9 cellular contexts compared by ENCODE assay signal in the genomic region with DNA sequence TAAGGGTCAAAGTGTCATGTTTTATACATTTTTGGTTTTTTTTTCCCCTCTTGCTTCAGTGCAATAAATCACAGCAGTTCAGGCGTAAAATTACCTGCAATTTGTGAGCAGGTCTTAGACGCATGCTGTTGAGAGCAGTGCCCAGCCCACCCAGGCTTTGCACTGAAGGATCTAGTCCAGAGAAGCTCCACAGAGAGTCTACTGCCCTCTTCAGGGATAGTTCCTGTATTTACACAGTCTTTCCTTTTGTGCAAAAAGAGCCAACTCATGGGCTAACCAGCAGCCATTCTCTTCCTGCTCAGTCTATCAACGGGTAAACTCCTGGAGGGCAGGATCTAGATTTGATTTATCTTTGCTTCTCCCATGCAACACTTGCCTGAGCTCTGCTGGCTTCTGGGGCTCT.
A peak's percentile ranks its signal among the peaks of the same experiment; 100 is the strongest.
DNase-seq lines count a peak whose midpoint lies in the region; ATAC-seq and TF ChIP-seq lines count a peak whose summit lies in the region.
"Had no signal": no experiment of that assay in that cellular context is flagged by ENCODE, and none has a peak within 500 bp of the region (broad histone marks: within the 10 kb centered on the region; RNA-seq: fewer than 3 reads in every experiment).

No MANE protein-coding gene starts in this region.

- no peak overlapping the region for H3K27ac ChIP-seq in RWPE2 (ENCODE audit: poor library complexity, severe bottlenecking)
- H3K27ac ChIP-seq: SK-N-MC had no signal

- H3K27me3 ChIP-seq in RWPE2 (ENCODE audit: insufficient read depth, poor library complexity, severe bottlenecking): no peaks in the 10 kb centered on the region

- H3K9me3 ChIP-seq in RWPE2 (ENCODE audit: severe bottlenecking): no peaks in the 10 kb centered on the region

- DNase-seq in AG09319 (ENCODE audit: extremely low read depth, low read depth): no peak
- DNase-seq in RWPE2 (ENCODE audit: low spot score): no peak
- peak; percentile 33 for DNase-seq in germinal center (ENCODE audit: low spot score)
- no peak for DNase-seq in DMS114 treated with DMSO at 0.1 percent for 48 hours (lab: John Stamatoyannopoulos, UW; ENCODE audit: unreplicated experiment)
- DNase-seq in mesenteric fat pad (ENCODE audit: low spot score): no peak
- DNase-seq in superior temporal gyrus (ENCODE audit: extremely low spot score): no peak
- DNase-seq in Ammon's horn (ENCODE audit: low spot score): no peak

- ATAC-seq in GM19351 (IDR thresholded peaks at IDR 0.05; ENCODE audit: unreplicated experiment): peak; percentile 70
- 0 out of 3 replicates have a peak, but pooled peaks have one; percentile 27 for ATAC-seq in RWPE2 (ENCODE audit: low read depth)

- H3K4me1 ChIP-seq in RWPE2 (ENCODE audit: insufficient read depth, poor library complexity, severe bottlenecking): peaks cover 3% of the 10 kb centered on the region

- TF ChIP-seq CTCF in AG09319 (IDR thresholded peaks at IDR 0.05; ENCODE audit: low read depth, low read length) (peak; percentile 21), RWPE2 (IDR thresholded peaks at IDR 0.05; ENCODE audit: poor library complexity, severe bottlenecking) (no peak)

- no peak overlapping the region for H3K4me3 ChIP-seq in RWPE2 (ENCODE audit: severe bottlenecking)
- H3K4me3 ChIP-seq: SK-N-MC had no signal

- H3K36me3 ChIP-seq in RWPE2 (ENCODE audit: low read depth): no peaks in the 10 kb centered on the region
